8 cellular contexts compared by ENCODE assay signal in genomic region chr5:151141535-151141934, GRCh38. TPM values are rescaled to one million over a fixed set of nuclear protein-coding genes. Genes with fewer than 3 reads are reported as not detected.
DNase-seq lines count a peak whose midpoint lies in the region; ATAC-seq and TF ChIP-seq lines count a peak whose summit lies in the region.

No MANE protein-coding gene starts in this region.

- peak overlapping the region; percentile 46 for H3K4me3 ChIP-seq in psoas muscle

- H3K4me1 ChIP-seq in psoas muscle: peaks cover 66% of the 10 kb centered on the region

- CTCF ChIA-PET in RWPE1 (lab: Yijun Ruan, JAX): interaction anchor here (0.6 to 1.6 kb wide), 3 partner anchors 11 to 15 kb away, joined by 3 to 10 read pairs (median 5); no protein-coding TSS in a partner anchor

- POLR2A ChIA-PET in RWPE1 (lab: Yijun Ruan, JAX; ENCODE audit: low non-redundant PET): no interaction called here

- H3K36me3 ChIP-seq in psoas muscle (ENCODE audit: insufficient read depth in 1 of 2, low read depth in 1 of 2): peaks cover 11 to 58% of the 10 kb centered on the region in 2 donors

- H3K9me3 ChIP-seq in psoas muscle: no peaks in the 10 kb centered on the region

- in situ Hi-C loops in GM13977 (cut with MboI; ENCODE audit: low pct_unique_long_range_greater_than_20kb, low sequenced_read_pairs, unreplicated experiment): no loop called here

- intact Hi-C loops in psoas muscle (cut with DNase I): no loop called here

- no peak for TF ChIP-seq CTCF in GM13977 (IDR thresholded peaks at IDR 0.05; ENCODE audit: extremely low read depth, insufficient read depth, missing control alignments)
- no peak for TF ChIP-seq CTCF in psoas muscle (IDR thresholded peaks at IDR 0.05)
- TF ChIP-seq CTCF in RWPE1 (conservative IDR thresholded peaks at IDR 0.05; ENCODE audit: low read depth): no peak

- ATAC-seq in HG02588 (IDR thresholded peaks at IDR 0.05; ENCODE audit: unreplicated experiment) (peak; percentile 93), SK-N-SH treated with all-trans-retinoic acid at 6 μM for 48 hours (peak; percentile 77), psoas muscle (peak; percentile 93 to 97 (median 94))

- 8 to 11% (median 11%) methylated on average over 14 to 15 of the region's 15 CpGs for WGBS in psoas muscle, 3 donors

- H3K27ac ChIP-seq in psoas muscle (peak overlapping the region; percentile 94), RWPE1 (no peak overlapping the region)

- no peaks in the 10 kb centered on the region for H3K27me3 ChIP-seq in psoas muscle (ENCODE audit: insufficient read depth in 3 of 3, low read length in 2 of 3)

- peak; percentile 82 for DNase-seq in GM13977 (ENCODE audit: low spot score)
- DNase-seq in central memory CD4-positive, alpha-beta T cell: peak; percentile 60
- peak; percentile 52 to 80 for DNase-seq in psoas muscle
- DNase-seq in RWPE1 (ENCODE audit: low spot score): no peak
- no peak for DNase-seq in NCI-H774 (lab: John Stamatoyannopoulos, UW)
- DNase-seq in NOMO-1 treated with dmso at 0.1 percent for 144 hours (lab: John Stamatoyannopoulos, UW; ENCODE audit: unreplicated experiment): no peak

TF ChIP-seq in SK-N-SH treated with all-trans-retinoic acid at 6 μM for 48 hours, 23 proteins besides CTCF, POLR2A, EP300 and RAD21:
- no peak for TF ChIP-seq ZNF565 (CRISPR knock-in tag; conservative IDR thresholded peaks at IDR 0.05; ENCODE audit: low read depth)
- TF ChIP-seq ZFP30 (CRISPR knock-in tag; IDR thresholded peaks at IDR 0.05): no peak
- TF ChIP-seq ZFP3 (CRISPR knock-in tag; IDR thresholded peaks at IDR 0.05): no peak
- no peak for TF ChIP-seq SNAI2 (CRISPR knock-in tag; IDR thresholded peaks at IDR 0.05)
- TF ChIP-seq RARB (CRISPR knock-in tag; IDR thresholded peaks at IDR 0.05): no peak
TF ChIP-seq in SK-N-SH treated with all-trans-retinoic acid at 6 μM for 48 hours: peak in this region for 0.

RNA-seq across cellular contexts. Expression of gene ANXA6, which starts 16.0 kb away (rescaled TPM):
- total RNA-seq in psoas muscle: 100 to 1,000 TPM; 133 to 234 (median 154) TPM
- polyA plus RNA-seq in psoas muscle: 100 to 1,000 TPM in 2 of 3 donors, 10 to 100 TPM in 1; 81.4 to 129 (median 112) TPM

Comparison
In these comparisons a context has a peak if more than half of its experiments do, and no peak if none do; other contexts are left out.
1. DNase-seq: peak in GM13977 (single experiment), central memory CD4-positive, alpha-beta T cell (single experiment) and psoas muscle (2 of 2); none in RWPE1 (single experiment), NCI-H774 (single experiment) and NOMO-1 treated with dmso at 0.1 percent for 144 hours (single experiment).
2. Peak in every context shown above with its lines, with median percentiles within 50 percentile points of each other: ATAC-seq.